Comparison of ENCODE assay signal across 12 cellular contexts in genomic region chr1:19123837-19124236, GRCh38.
A peak's percentile ranks its signal among the peaks of the same experiment; 100 is the strongest.
DNase-seq lines count a peak whose midpoint lies in the region; ATAC-seq and TF ChIP-seq lines count a peak whose summit lies in the region.
"Had no signal": no experiment of that assay in that cellular context is flagged by ENCODE, and none has a peak within 500 bp of the region (broad histone marks: within the 10 kb centered on the region; RNA-seq: fewer than 3 reads in every experiment).

No MANE protein-coding gene starts in this region.

- peaks cover 39% of the 10 kb centered on the region for H3K4me1 Mint-ChIP-seq in activated CD4-positive, alpha-beta T cell treated with anti-CD3 and anti-CD28 coated beads for 36 hours
- H3K4me1 Mint-ChIP-seq in central memory CD8-positive, alpha-beta T cell: peaks cover 30% of the 10 kb centered on the region
- H3K4me1 Mint-ChIP-seq: nephron had no signal

- no peak overlapping the region for H3K27ac ChIP-seq in sigmoid colon
- H3K27ac ChIP-seq: 22Rv1 had no signal

- TF ChIP-seq EP300 in sigmoid colon (IDR thresholded peaks at IDR 0.05): no peak

- intact Hi-C loops in activated CD4-positive, alpha-beta T cell treated with anti-CD3 and anti-CD28 coated beads for 36 hours (cut with DNase I, micrococcal nuclease): loop anchor here in 1 of 2 experiments (5.0 kb wide), 1 partner anchor 48 kb away; no protein-coding TSS in a partner anchor
- intact Hi-C loops in sigmoid colon (cut with DNase I): no loop called here

- ATAC-seq in activated CD4-positive, alpha-beta T cell treated with anti-CD3 and anti-CD28 coated beads for 36 hours: peak; percentile 48
- ATAC-seq in central memory CD8-positive, alpha-beta T cell (replicated peaks; ENCODE audit: extremely low read depth, poor library complexity, severe bottlenecking): peak; percentile 92
- no peak for ATAC-seq in GM18873 (IDR thresholded peaks at IDR 0.05; ENCODE audit: low FRiP score, unreplicated experiment)

- no peak for TF ChIP-seq POLR2A in sigmoid colon (IDR thresholded peaks at IDR 0.05)

- H3K27me3 ChIP-seq in sigmoid colon: no peaks in the 10 kb centered on the region

- 49 to 85% methylated on average over 1 of the region's 1 CpG for WGBS in sigmoid colon, 2 donors

- H3K4me1 ChIP-seq in sigmoid colon: no peaks in the 10 kb centered on the region

- peak overlapping the region; percentile 83 for H3K27ac Mint-ChIP-seq in activated CD4-positive, alpha-beta T cell treated with anti-CD3 and anti-CD28 coated beads for 36 hours
- peak overlapping the region; percentile 70 for H3K27ac Mint-ChIP-seq in central memory CD8-positive, alpha-beta T cell (ENCODE audit: low read depth)
- H3K27ac Mint-ChIP-seq: nephron had no signal

- H3K36me3 Mint-ChIP-seq in activated CD4-positive, alpha-beta T cell treated with anti-CD3 and anti-CD28 coated beads for 36 hours (ENCODE audit: low read depth): peaks cover 91% of the 10 kb centered on the region
- H3K36me3 Mint-ChIP-seq in central memory CD8-positive, alpha-beta T cell (ENCODE audit: insufficient read depth): peaks cover 72% of the 10 kb centered on the region

- DNase-seq in activated CD4-positive, alpha-beta T cell treated with anti-CD3 and anti-CD28 coated beads for 36 hours: peak; percentile 38
- DNase-seq in activated CD4-positive, alpha-beta T cell treated with anti-CD3 and anti-CD28 coated beads for 1 hour: no peak
- DNase-seq in UCSD-AML1 (lab: John Stamatoyannopoulos, UW; ENCODE audit: unreplicated experiment) (peak; percentile 48), NCI-H526 treated with DMSO at 0.1 percent for 48 hours (lab: John Stamatoyannopoulos, UW) (no peak), sigmoid colon (no peak)
- peak in 1 of 2 donors; percentile 17 for DNase-seq in central memory CD8-positive, alpha-beta T cell (ENCODE audit: low spot score in 2 of 2)
- DNase-seq in stimulated activated CD8-positive, alpha-beta memory T cell treated with anti-CD3 and anti-CD28 coated beads, Interleukin-4, amount 100 ng/mL, for 48 hours: peak; percentile 38
- DNase-seq: dermis blood vessel endothelial cell, NCI-H2029 treated with DMSO at 0.1 percent for 48 hours had no signal

- no peaks in the 10 kb centered on the region for H3K27me3 Mint-ChIP-seq in activated CD4-positive, alpha-beta T cell treated with anti-CD3 and anti-CD28 coated beads for 36 hours
- H3K27me3 Mint-ChIP-seq in central memory CD8-positive, alpha-beta T cell: no peaks in the 10 kb centered on the region

- no peak overlapping the region for H3K4me3 ChIP-seq in sigmoid colon

- peaks cover 94 to 100% (median 98%) of the 10 kb centered on the region in 4 donors for H3K36me3 ChIP-seq in sigmoid colon

- no peaks in the 10 kb centered on the region for H3K9me3 Mint-ChIP-seq in activated CD4-positive, alpha-beta T cell treated with anti-CD3 and anti-CD28 coated beads for 36 hours (ENCODE audit: low read depth)
- H3K9me3 Mint-ChIP-seq in central memory CD8-positive, alpha-beta T cell: no peaks in the 10 kb centered on the region
- H3K9me3 Mint-ChIP-seq: nephron had no signal

- H3K9me3 ChIP-seq in sigmoid colon: no peaks in the 10 kb centered on the region

- no peak for TF ChIP-seq CTCF in sigmoid colon (IDR thresholded peaks at IDR 0.05)

- CTCF ChIA-PET in activated CD4-positive, alpha-beta T cell treated with anti-CD3 and anti-CD28 coated beads for 36 hours (lab: Charles Lee): interaction anchor here (0.9 to 1.6 kb wide), 3 partner anchors 117 to 240 kb away, joined by 3 to 8 read pairs (median 3); no protein-coding TSS in a partner anchor

- POLR2A ChIA-PET in activated CD4-positive, alpha-beta T cell treated with anti-CD3 and anti-CD28 coated beads for 36 hours (lab: Charles Lee): interaction anchor here (0.9 kb wide), 1 partner anchor 15 kb away, joined by 3 read pairs; no protein-coding TSS in a partner anchor

- no peak overlapping the region for H3K4me3 Mint-ChIP-seq in activated CD4-positive, alpha-beta T cell treated with anti-CD3 and anti-CD28 coated beads for 36 hours
- H3K4me3 Mint-ChIP-seq in central memory CD8-positive, alpha-beta T cell: peak overlapping the region; percentile 46
- H3K4me3 Mint-ChIP-seq: nephron had no signal

Comparison
In these comparisons a context has a peak if more than half of its experiments do, and no peak if none do; other contexts are left out.
1. DNase-seq: peak in activated CD4-positive, alpha-beta T cell treated with anti-CD3 and anti-CD28 coated beads for 36 hours (single experiment), UCSD-AML1 (single experiment) and stimulated activated CD8-positive, alpha-beta memory T cell treated with anti-CD3 and anti-CD28 coated beads, Interleukin-4, amount 100 ng/mL, for 48 hours (single experiment); none in activated CD4-positive, alpha-beta T cell treated with anti-CD3 and anti-CD28 coated beads for 1 hour (single experiment), NCI-H526 treated with DMSO at 0.1 percent for 48 hours (single experiment) and sigmoid colon (single experiment).